8 cellular contexts compared by ENCODE assay signal in genomic region chr9:128218518-128219389, GRCh38. TPM values are rescaled to one million over a fixed set of nuclear protein-coding genes. Genes with fewer than 3 reads are reported as not detected.
DNase-seq lines count a peak whose midpoint lies in the region; ATAC-seq, FAIRE-seq and TF ChIP-seq lines count a peak whose summit lies in the region.

No MANE protein-coding gene starts in this region.

- peaks cover 0 to 7% of the 10 kb centered on the region in 2 donors for H3K27me3 Mint-ChIP-seq in effector memory CD8-positive, alpha-beta T cell

- H3K4me1 Mint-ChIP-seq in effector memory CD8-positive, alpha-beta T cell (ENCODE audit: low read depth in 2 of 2): peaks cover 11% of the 10 kb centered on the region in 2 donors

- H3K9me3 Mint-ChIP-seq in effector memory CD8-positive, alpha-beta T cell: no peaks in the 10 kb centered on the region

- no peak for TF ChIP-seq POLR2A in GM12892 (IDR thresholded peaks at IDR 0.05; ENCODE audit: low read depth, low read length)

- peak; percentile 97 for FAIRE-seq in GM12892 (lab: Jason Lieb, UNC)

- H3K36me3 Mint-ChIP-seq in effector memory CD8-positive, alpha-beta T cell (ENCODE audit: insufficient read depth): no peaks in the 10 kb centered on the region

- peak; percentile 83 for ATAC-seq in HG02798 (IDR thresholded peaks at IDR 0.05; ENCODE audit: poor library complexity, unreplicated experiment)
- ATAC-seq in effector memory CD8-positive, alpha-beta T cell (replicated peaks): peak; percentile 96

- DNase-seq in GM12892 (ENCODE audit: insufficient read length): peak; percentile 96
- DNase-seq in NCI-H460 (ENCODE audit: extremely low read depth, low read depth): peak; percentile 97
- peak; percentile 78 to 84 for DNase-seq in activated CD8-positive, alpha-beta memory T cell treated with anti-CD3 and anti-CD28 coated beads for 4 hours (ENCODE audit: low read depth in 2 of 2)
- DNase-seq in effector memory CD8-positive, alpha-beta T cell: peak; percentile 83 to 89 (median 89)
- peak; percentile 92 for DNase-seq in medulla oblongata (ENCODE audit: extremely low spot score)
- DNase-seq in stimulated activated CD8-positive, alpha-beta memory T cell treated with anti-CD3 and anti-CD28 coated beads, Interleukin-12 subunit alpha, Interleukin-12 subunit beta, amount 100 ng/mL, for 1 hour (ENCODE audit: low read depth): peak; percentile 83
- DNase-seq in amniotic stem cell (lab: John Stamatoyannopoulos, UW): no peak

- peak overlapping the region; percentile 81 to 89 for H3K4me3 Mint-ChIP-seq in effector memory CD8-positive, alpha-beta T cell

- H3K27ac Mint-ChIP-seq in effector memory CD8-positive, alpha-beta T cell: peak overlapping the region; percentile 25 to 57

RNA-seq across cellular contexts. Expression of gene DNM1, which starts 15.6 kb away (rescaled TPM):
- polyA plus RNA-seq in GM12892 (2012; ENCODE audit: missing spikeins): 0.36 TPM
- 1.0 and 1.2 TPM in 2 replicates for total RNA-seq in NCI-H460 (2014; rRNA removed; shearing (Covaris generic))
- 3.8 and 6.9 TPM in 2 replicates for polyA plus RNA-seq in NCI-H460 (2014; cell fraction: nucleus; rRNA removed)

RNA-seq across cellular contexts. Expression of gene CIZ1, which starts 27.4 kb away (rescaled TPM):
- polyA plus RNA-seq in GM12892 (2012; ENCODE audit: missing spikeins): 38.6 TPM
- total RNA-seq in NCI-H460 (2014; rRNA removed; shearing (Covaris generic)): 51.0 and 56.6 TPM in 2 replicates
- polyA plus RNA-seq in NCI-H460 (2014; cell fraction: nucleus; rRNA removed): 80.2 and 91.2 TPM in 2 replicates

RNA-seq across cellular contexts. Expression of gene GOLGA2, which starts 57.1 kb away (rescaled TPM):
- 21.9 TPM for polyA plus RNA-seq in GM12892 (2012; ENCODE audit: missing spikeins)
- total RNA-seq in NCI-H460 (2014; rRNA removed; shearing (Covaris generic)): 47.4 and 65.4 TPM in 2 replicates
- polyA plus RNA-seq in NCI-H460 (2014; cell fraction: nucleus; rRNA removed): 62.8 and 139 TPM in 2 replicates

RNA-seq across cellular contexts. Expression of gene SWI5, which starts 57.3 kb away (rescaled TPM):
- 21.3 TPM for polyA plus RNA-seq in GM12892 (2012; ENCODE audit: missing spikeins)
- 48.0 and 54.0 TPM in 2 replicates for total RNA-seq in NCI-H460 (2014; rRNA removed; shearing (Covaris generic))
- polyA plus RNA-seq in NCI-H460 (2014; cell fraction: nucleus; rRNA removed): 33.4 and 60.4 TPM in 2 replicates

RNA-seq across cellular contexts. Expression of gene BBLN, which starts 58.7 kb away (rescaled TPM):
- polyA plus RNA-seq in GM12892 (2012; ENCODE audit: missing spikeins): 27.5 TPM
- 86.7 and 113 TPM in 2 replicates for total RNA-seq in NCI-H460 (2014; rRNA removed; shearing (Covaris generic))
- 106 and 177 TPM in 2 replicates for polyA plus RNA-seq in NCI-H460 (2014; cell fraction: nucleus; rRNA removed)
